Comparison of ENCODE assay signal across 1 cellular context in the genomic region with DNA sequence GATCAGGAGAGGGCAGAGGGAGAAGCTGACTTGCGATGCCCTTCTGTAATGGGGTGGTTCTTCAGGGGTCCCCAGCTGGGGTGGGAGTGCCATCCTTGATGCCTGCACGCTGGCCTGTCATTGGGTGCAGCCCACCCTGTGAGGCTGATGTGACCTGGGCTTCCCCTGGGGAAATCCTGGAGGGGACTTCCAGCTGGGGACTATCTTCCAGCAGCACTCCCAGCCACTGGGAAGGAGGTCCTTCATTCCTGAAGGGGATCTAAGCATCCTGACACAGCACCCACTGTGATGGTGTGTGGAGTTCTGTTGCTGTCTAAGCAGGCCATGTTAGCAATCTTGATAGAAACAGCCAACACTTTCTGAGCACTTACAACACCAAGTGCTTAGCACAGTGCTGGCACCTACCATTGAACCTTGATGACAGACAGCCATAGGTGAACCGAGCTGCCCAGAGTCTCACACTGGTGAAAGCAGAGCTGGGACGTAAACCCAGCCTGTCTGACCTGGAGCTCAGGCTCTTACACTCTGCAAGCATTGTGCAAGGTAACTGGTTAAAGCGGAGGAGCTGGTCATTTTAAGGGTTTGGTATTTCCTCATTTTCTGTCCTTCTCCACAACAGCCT.
A peak's percentile ranks its signal among the peaks of the same experiment; 100 is the strongest.
TF ChIP-seq lines count a peak whose summit lies in the region.

No MANE protein-coding gene starts in this region.

TF ChIP-seq in GM12878, 131 proteins besides CTCF, POLR2A, EP300 and RAD21 (continued from another document and continues in another):
- TF ChIP-seq, protein P1, sequence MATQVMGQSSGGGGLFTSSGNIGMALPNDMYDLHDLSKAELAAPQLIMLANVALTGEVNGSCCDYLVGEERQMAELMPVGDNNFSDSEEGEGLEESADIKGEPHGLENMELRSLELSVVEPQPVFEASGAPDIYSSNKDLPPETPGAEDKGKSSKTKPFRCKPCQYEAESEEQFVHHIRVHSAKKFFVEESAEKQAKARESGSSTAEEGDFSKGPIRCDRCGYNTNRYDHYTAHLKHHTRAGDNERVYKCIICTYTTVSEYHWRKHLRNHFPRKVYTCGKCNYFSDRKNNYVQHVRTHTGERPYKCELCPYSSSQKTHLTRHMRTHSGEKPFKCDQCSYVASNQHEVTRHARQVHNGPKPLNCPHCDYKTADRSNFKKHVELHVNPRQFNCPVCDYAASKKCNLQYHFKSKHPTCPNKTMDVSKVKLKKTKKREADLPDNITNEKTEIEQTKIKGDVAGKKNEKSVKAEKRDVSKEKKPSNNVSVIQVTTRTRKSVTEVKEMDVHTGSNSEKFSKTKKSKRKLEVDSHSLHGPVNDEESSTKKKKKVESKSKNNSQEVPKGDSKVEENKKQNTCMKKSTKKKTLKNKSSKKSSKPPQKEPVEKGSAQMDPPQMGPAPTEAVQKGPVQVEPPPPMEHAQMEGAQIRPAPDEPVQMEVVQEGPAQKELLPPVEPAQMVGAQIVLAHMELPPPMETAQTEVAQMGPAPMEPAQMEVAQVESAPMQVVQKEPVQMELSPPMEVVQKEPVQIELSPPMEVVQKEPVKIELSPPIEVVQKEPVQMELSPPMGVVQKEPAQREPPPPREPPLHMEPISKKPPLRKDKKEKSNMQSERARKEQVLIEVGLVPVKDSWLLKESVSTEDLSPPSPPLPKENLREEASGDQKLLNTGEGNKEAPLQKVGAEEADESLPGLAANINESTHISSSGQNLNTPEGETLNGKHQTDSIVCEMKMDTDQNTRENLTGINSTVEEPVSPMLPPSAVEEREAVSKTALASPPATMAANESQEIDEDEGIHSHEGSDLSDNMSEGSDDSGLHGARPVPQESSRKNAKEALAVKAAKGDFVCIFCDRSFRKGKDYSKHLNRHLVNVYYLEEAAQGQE (IDR thresholded peaks at IDR 0.05; ENCODE audit: low read depth, low read length) = no peak
- no peak for TF ChIP-seq ZNF384 (IDR thresholded peaks at IDR 0.05; ENCODE audit: borderline replicate concordance, low read depth, low read length)
- 0 out of 2 replicates have a peak, but pooled peaks have one; percentile 42 for TF ChIP-seq GATAD2B (conservative IDR thresholded peaks at IDR 0.05; ENCODE audit: low read depth)
- TF ChIP-seq, protein P2, sequence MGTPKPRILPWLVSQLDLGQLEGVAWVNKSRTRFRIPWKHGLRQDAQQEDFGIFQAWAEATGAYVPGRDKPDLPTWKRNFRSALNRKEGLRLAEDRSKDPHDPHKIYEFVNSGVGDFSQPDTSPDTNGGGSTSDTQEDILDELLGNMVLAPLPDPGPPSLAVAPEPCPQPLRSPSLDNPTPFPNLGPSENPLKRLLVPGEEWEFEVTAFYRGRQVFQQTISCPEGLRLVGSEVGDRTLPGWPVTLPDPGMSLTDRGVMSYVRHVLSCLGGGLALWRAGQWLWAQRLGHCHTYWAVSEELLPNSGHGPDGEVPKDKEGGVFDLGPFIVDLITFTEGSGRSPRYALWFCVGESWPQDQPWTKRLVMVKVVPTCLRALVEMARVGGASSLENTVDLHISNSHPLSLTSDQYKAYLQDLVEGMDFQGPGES (IDR thresholded peaks at IDR 0.05) = no peak
- no peak for TF ChIP-seq RAD51 (IDR thresholded peaks at IDR 0.05)
- TF ChIP-seq, protein P3, sequence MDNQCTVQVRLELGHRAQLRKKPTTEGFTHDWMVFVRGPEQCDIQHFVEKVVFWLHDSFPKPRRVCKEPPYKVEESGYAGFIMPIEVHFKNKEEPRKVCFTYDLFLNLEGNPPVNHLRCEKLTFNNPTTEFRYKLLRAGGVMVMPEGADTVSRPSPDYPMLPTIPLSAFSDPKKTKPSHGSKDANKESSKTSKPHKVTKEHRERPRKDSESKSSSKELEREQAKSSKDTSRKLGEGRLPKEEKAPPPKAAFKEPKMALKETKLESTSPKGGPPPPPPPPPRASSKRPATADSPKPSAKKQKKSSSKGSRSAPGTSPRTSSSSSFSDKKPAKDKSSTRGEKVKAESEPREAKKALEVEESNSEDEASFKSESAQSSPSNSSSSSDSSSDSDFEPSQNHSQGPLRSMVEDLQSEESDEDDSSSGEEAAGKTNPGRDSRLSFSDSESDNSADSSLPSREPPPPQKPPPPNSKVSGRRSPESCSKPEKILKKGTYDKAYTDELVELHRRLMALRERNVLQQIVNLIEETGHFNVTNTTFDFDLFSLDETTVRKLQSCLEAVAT (IDR thresholded peaks at IDR 0.05) = no peak
- no peak for TF ChIP-seq STAT3 (IDR thresholded peaks at IDR 0.05; ENCODE audit: low read depth, low read length)
- TF ChIP-seq, protein P4, sequence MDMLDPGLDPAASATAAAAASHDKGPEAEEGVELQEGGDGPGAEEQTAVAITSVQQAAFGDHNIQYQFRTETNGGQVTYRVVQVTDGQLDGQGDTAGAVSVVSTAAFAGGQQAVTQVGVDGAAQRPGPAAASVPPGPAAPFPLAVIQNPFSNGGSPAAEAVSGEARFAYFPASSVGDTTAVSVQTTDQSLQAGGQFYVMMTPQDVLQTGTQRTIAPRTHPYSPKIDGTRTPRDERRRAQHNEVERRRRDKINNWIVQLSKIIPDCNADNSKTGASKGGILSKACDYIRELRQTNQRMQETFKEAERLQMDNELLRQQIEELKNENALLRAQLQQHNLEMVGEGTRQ (IDR thresholded peaks at IDR 0.05; ENCODE audit: borderline replicate concordance, low read depth, low read length) = no peak
- TF ChIP-seq NFXL1 (IDR thresholded peaks at IDR 0.05; ENCODE audit: borderline replicate concordance) = no peak
- no peak for TF ChIP-seq RUNX3 (IDR thresholded peaks at IDR 0.05; ENCODE audit: low read length)
- TF ChIP-seq, protein P5, sequence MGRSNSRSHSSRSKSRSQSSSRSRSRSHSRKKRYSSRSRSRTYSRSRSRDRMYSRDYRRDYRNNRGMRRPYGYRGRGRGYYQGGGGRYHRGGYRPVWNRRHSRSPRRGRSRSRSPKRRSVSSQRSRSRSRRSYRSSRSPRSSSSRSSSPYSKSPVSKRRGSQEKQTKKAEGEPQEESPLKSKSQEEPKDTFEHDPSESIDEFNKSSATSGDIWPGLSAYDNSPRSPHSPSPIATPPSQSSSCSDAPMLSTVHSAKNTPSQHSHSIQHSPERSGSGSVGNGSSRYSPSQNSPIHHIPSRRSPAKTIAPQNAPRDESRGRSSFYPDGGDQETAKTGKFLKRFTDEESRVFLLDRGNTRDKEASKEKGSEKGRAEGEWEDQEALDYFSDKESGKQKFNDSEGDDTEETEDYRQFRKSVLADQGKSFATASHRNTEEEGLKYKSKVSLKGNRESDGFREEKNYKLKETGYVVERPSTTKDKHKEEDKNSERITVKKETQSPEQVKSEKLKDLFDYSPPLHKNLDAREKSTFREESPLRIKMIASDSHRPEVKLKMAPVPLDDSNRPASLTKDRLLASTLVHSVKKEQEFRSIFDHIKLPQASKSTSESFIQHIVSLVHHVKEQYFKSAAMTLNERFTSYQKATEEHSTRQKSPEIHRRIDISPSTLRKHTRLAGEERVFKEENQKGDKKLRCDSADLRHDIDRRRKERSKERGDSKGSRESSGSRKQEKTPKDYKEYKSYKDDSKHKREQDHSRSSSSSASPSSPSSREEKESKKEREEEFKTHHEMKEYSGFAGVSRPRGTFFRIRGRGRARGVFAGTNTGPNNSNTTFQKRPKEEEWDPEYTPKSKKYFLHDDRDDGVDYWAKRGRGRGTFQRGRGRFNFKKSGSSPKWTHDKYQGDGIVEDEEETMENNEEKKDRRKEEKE (IDR thresholded peaks at IDR 0.05) = no peak
- no peak for TF ChIP-seq BHLHE40 (IDR thresholded peaks at IDR 0.05; ENCODE audit: borderline replicate concordance in 1 of 2, low read depth in 2 of 2, low read length in 1 of 2)
- TF ChIP-seq NRF1 (conservative IDR thresholded peaks at IDR 0.05; ENCODE audit: low read depth, low read length) = no peak
- TF ChIP-seq NR2C1 (IDR thresholded peaks at IDR 0.05) = no peak
- TF ChIP-seq DPF2 (IDR thresholded peaks at IDR 0.05) = 0 out of 2 replicates have a peak, but pooled peaks have one; percentile 24
- peak in 1 of 2 experiments; percentile 41; a peak in 1 of 4 replicates for TF ChIP-seq IKZF2 (IDR thresholded peaks at IDR 0.05)
- TF ChIP-seq, protein P6, sequence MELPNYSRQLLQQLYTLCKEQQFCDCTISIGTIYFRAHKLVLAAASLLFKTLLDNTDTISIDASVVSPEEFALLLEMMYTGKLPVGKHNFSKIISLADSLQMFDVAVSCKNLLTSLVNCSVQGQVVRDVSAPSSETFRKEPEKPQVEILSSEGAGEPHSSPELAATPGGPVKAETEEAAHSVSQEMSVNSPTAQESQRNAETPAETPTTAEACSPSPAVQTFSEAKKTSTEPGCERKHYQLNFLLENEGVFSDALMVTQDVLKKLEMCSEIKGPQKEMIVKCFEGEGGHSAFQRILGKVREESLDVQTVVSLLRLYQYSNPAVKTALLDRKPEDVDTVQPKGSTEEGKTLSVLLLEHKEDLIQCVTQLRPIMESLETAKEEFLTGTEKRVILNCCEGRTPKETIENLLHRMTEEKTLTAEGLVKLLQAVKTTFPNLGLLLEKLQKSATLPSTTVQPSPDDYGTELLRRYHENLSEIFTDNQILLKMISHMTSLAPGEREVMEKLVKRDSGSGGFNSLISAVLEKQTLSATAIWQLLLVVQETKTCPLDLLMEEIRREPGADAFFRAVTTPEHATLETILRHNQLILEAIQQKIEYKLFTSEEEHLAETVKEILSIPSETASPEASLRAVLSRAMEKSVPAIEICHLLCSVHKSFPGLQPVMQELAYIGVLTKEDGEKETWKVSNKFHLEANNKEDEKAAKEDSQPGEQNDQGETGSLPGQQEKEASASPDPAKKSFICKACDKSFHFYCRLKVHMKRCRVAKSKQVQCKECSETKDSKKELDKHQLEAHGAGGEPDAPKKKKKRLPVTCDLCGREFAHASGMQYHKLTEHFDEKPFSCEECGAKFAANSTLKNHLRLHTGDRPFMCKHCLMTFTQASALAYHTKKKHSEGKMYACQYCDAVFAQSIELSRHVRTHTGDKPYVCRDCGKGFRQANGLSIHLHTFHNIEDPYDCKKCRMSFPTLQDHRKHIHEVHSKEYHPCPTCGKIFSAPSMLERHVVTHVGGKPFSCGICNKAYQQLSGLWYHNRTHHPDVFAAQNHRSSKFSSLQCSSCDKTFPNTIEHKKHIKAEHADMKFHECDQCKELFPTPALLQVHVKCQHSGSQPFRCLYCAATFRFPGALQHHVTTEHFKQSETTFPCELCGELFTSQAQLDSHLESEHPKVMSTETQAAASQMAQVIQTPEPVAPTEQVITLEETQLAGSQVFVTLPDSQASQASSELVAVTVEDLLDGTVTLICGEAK (IDR thresholded peaks at IDR 0.05; ENCODE audit: borderline replicate concordance) = no peak
- no peak for TF ChIP-seq CEBPB (IDR thresholded peaks at IDR 0.05; ENCODE audit: borderline replicate concordance in 1 of 2, low read depth in 2 of 2, low read length in 2 of 2)
- TF ChIP-seq SMAD1 (IDR thresholded peaks at IDR 0.05; ENCODE audit: low read depth, partially characterized antibody) = no peak
- no peak for TF ChIP-seq SPI1 (IDR thresholded peaks at IDR 0.05; ENCODE audit: borderline replicate concordance, insufficient read depth, low read depth, low read length)
- TF ChIP-seq, protein P7, sequence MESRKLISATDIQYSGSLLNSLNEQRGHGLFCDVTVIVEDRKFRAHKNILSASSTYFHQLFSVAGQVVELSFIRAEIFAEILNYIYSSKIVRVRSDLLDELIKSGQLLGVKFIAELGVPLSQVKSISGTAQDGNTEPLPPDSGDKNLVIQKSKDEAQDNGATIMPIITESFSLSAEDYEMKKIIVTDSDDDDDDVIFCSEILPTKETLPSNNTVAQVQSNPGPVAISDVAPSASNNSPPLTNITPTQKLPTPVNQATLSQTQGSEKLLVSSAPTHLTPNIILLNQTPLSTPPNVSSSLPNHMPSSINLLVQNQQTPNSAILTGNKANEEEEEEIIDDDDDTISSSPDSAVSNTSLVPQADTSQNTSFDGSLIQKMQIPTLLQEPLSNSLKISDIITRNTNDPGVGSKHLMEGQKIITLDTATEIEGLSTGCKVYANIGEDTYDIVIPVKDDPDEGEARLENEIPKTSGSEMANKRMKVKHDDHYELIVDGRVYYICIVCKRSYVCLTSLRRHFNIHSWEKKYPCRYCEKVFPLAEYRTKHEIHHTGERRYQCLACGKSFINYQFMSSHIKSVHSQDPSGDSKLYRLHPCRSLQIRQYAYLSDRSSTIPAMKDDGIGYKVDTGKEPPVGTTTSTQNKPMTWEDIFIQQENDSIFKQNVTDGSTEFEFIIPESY (IDR thresholded peaks at IDR 0.05) = no peak
- no peak for TF ChIP-seq KDM1A (IDR thresholded peaks at IDR 0.05; ENCODE audit: borderline replicate concordance)
- no peak for TF ChIP-seq MYB (IDR thresholded peaks at IDR 0.05; ENCODE audit: borderline replicate concordance, low read depth, low read length)
- 0 out of 2 replicates have a peak, but pooled peaks have one; percentile 5 for TF ChIP-seq BCL11A (IDR thresholded peaks at IDR 0.05; ENCODE audit: low read depth, low read length)
- TF ChIP-seq, protein P8, sequence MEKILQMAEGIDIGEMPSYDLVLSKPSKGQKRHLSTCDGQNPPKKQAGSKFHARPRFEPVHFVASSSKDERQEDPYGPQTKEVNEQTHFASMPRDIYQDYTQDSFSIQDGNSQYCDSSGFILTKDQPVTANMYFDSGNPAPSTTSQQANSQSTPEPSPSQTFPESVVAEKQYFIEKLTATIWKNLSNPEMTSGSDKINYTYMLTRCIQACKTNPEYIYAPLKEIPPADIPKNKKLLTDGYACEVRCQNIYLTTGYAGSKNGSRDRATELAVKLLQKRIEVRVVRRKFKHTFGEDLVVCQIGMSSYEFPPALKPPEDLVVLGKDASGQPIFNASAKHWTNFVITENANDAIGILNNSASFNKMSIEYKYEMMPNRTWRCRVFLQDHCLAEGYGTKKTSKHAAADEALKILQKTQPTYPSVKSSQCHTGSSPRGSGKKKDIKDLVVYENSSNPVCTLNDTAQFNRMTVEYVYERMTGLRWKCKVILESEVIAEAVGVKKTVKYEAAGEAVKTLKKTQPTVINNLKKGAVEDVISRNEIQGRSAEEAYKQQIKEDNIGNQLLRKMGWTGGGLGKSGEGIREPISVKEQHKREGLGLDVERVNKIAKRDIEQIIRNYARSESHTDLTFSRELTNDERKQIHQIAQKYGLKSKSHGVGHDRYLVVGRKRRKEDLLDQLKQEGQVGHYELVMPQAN (conservative IDR thresholded peaks at IDR 0.05) = no peak
- TF ChIP-seq SIX5 (IDR thresholded peaks at IDR 0.05; ENCODE audit: low read depth, low read length, severe bottlenecking) = no peak
- TF ChIP-seq, protein P9, sequence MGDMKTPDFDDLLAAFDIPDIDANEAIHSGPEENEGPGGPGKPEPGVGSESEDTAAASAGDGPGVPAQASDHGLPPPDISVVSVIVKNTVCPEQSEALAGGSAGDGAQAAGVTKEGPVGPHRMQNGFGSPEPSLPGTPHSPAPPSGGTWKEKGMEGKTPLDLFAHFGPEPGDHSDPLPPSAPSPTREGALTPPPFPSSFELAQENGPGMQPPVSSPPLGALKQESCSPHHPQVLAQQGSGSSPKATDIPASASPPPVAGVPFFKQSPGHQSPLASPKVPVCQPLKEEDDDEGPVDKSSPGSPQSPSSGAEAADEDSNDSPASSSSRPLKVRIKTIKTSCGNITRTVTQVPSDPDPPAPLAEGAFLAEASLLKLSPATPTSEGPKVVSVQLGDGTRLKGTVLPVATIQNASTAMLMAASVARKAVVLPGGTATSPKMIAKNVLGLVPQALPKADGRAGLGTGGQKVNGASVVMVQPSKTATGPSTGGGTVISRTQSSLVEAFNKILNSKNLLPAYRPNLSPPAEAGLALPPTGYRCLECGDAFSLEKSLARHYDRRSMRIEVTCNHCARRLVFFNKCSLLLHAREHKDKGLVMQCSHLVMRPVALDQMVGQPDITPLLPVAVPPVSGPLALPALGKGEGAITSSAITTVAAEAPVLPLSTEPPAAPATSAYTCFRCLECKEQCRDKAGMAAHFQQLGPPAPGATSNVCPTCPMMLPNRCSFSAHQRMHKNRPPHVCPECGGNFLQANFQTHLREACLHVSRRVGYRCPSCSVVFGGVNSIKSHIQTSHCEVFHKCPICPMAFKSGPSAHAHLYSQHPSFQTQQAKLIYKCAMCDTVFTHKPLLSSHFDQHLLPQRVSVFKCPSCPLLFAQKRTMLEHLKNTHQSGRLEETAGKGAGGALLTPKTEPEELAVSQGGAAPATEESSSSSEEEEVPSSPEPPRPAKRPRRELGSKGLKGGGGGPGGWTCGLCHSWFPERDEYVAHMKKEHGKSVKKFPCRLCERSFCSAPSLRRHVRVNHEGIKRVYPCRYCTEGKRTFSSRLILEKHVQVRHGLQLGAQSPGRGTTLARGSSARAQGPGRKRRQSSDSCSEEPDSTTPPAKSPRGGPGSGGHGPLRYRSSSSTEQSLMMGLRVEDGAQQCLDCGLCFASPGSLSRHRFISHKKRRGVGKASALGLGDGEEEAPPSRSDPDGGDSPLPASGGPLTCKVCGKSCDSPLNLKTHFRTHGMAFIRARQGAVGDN (IDR thresholded peaks at IDR 0.05) = no peak
